In the genomic region with DNA sequence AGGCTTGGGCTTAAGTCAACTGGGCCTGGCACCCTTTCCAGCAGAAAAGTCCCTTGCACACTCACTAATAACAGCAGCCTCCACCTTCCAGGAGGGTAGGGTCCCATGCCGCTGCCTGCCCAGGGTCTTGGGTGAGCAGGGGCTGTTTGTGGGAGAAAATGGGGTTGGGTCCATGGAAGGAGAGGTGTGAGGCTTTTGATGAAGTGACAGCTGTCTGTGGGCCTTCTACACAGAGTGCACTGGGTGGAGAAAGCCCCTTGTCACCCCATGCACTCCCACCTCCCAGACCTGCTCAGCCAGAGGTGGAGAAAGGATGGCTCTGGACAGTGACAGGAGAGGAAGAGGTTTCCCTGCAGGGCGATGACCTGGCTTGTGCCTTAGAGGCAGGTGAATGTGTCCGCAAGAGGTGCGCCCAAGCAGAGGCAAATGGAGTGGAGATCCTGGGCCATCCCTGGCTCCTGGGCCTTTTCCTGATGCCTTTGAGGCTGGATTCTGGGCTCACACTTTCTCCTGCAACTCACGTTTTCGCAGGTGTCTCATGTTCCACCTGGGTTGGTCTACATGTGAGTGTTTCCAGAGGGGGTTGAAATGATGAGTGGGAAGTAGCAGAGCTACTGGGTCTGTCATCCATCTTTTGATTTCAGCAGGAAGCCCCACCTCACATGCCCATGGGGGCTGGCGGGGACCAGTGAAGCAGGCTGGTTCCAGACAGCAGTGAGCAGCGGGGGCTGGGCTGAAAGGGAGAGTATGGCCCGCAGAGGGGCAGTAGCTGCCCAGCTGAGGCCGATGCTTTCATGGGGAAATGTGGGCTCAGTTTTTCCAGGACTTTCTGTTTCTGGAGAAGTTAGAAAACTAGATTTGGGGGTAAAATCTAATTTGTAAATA, we compare ENCODE assay signal across 20 cellular contexts.
DNase-seq lines count a peak whose midpoint lies in the region; ATAC-seq and TF ChIP-seq lines count a peak whose summit lies in the region.
"Had no signal": no experiment of that assay in that cellular context is flagged by ENCODE, and none has a peak within 500 bp of the region (broad histone marks: within the 10 kb centered on the region; RNA-seq: fewer than 3 reads in every experiment).

No MANE protein-coding gene starts in this region.

- no peak for TF ChIP-seq CTCF in osteocyte (IDR thresholded peaks at IDR 0.05)
- TF ChIP-seq CTCF in type B pancreatic cell (conservative IDR thresholded peaks at IDR 0.05), result no peak

- no peaks in the 10 kb centered on the region for H3K36me3 Mint-ChIP-seq in osteocyte (ENCODE audit: unreplicated experiment)
- no peaks in the 10 kb centered on the region for H3K36me3 Mint-ChIP-seq in type B pancreatic cell
- H3K36me3 Mint-ChIP-seq: CD4-positive, CD25-positive, alpha-beta regulatory T cell; CD8-positive, alpha-beta T cell had no signal

- H3K9me3 Mint-ChIP-seq in osteocyte (ENCODE audit: unreplicated experiment) (peaks cover 5% of the 10 kb centered on the region), type B pancreatic cell (peaks cover 4% of the 10 kb centered on the region)

- ATAC-seq in HG02884 (IDR thresholded peaks at IDR 0.05; ENCODE audit: unreplicated experiment), result no peak
- ATAC-seq: CD8-positive, alpha-beta T cell; GM12878; GM23338; HCT116 had no signal

- H3K4me1 Mint-ChIP-seq in osteocyte (ENCODE audit: unreplicated experiment) (no peaks in the 10 kb centered on the region), type B pancreatic cell (ENCODE audit: unreplicated experiment) (no peaks in the 10 kb centered on the region)
- H3K4me1 Mint-ChIP-seq: B cell; CD4-positive, CD25-positive, alpha-beta regulatory T cell had no signal

- H3K27ac Mint-ChIP-seq in osteocyte (ENCODE audit: unreplicated experiment) (no peak overlapping the region), type B pancreatic cell (no peak overlapping the region)
- H3K27ac Mint-ChIP-seq: B cell; CD4-positive, CD25-positive, alpha-beta regulatory T cell; CD8-positive, alpha-beta T cell; GM23338; H9 had no signal

- peaks cover 19% of the 10 kb centered on the region for H3K27me3 Mint-ChIP-seq in osteocyte (ENCODE audit: unreplicated experiment)
- peaks cover 10% of the 10 kb centered on the region for H3K27me3 Mint-ChIP-seq in type B pancreatic cell

- DNase-seq in activated CD8-positive, alpha-beta memory T cell treated with anti-CD3 and anti-CD28 coated beads for 24 hours, result peak; percentile 46
- no peak for DNase-seq in activated CD8-positive, alpha-beta memory T cell treated with anti-CD3 and anti-CD28 coated beads, Interleukin-2, amount 50 U/mL, for 48 hours
- DNase-seq in islet precursor cell, result peak; percentile 14
- peak; percentile 71 for DNase-seq in osteocyte (ENCODE audit: extremely low spot score, unreplicated experiment)
- peak; percentile 45 for DNase-seq in type B pancreatic cell (ENCODE audit: extremely low spot score, unreplicated experiment)
- DNase-seq in MV-4-11 (lab: John Stamatoyannopoulos, UW), result no peak
- no peak for DNase-seq in DMS 273 (lab: John Stamatoyannopoulos, UW; ENCODE audit: unreplicated experiment)
- DNase-seq: Caco-2; CD4-positive, CD25-positive, alpha-beta regulatory T cell; CD8-positive, alpha-beta T cell; DMS 273 treated with DMSO at 0.1 percent for 48 hours; DMS79; EL; GDM1; H9 had no signal

- H3K4me3 Mint-ChIP-seq in osteocyte (ENCODE audit: unreplicated experiment) (no peak overlapping the region), type B pancreatic cell (no peak overlapping the region)
- H3K4me3 Mint-ChIP-seq: B cell; CD4-positive, CD25-positive, alpha-beta regulatory T cell; CD8-positive, alpha-beta T cell; GM23338; H9 had no signal

Comparison
In these comparisons a context has a peak if more than half of its experiments do, and no peak if none do; other contexts are left out.
1. DNase-seq: peak in activated CD8-positive, alpha-beta memory T cell treated with anti-CD3 and anti-CD28 coated beads for 24 hours (single experiment), islet precursor cell (single experiment), osteocyte (single experiment) and type B pancreatic cell (single experiment); none in activated CD8-positive, alpha-beta memory T cell treated with anti-CD3 and anti-CD28 coated beads, Interleukin-2, amount 50 U/mL, for 48 hours (single experiment), MV-4-11 (single experiment) and DMS 273 (single experiment).